In genomic region chr11:74846770-74847169, GRCh38 we compare ENCODE assay signal across 28 cellular contexts.
DNase-seq lines count a peak whose midpoint lies in the region; ATAC-seq and TF ChIP-seq lines count a peak whose summit lies in the region.
"Had no signal": no experiment of that assay in that cellular context is flagged by ENCODE, and none has a peak within 500 bp of the region (broad histone marks: within the 10 kb centered on the region; RNA-seq: fewer than 3 reads in every experiment).

No MANE protein-coding gene starts in this region.

- peaks cover 0 to 16% of the 10 kb centered on the region in 2 experiments; a peak in 1 of 4 replicates for H3K4me1 ChIP-seq in SK-N-SH (ENCODE audit: control insufficient read depth in 1 of 2, insufficient read depth in 2 of 2, low read depth in 1 of 2, low read length in 1 of 2)
- H3K4me1 ChIP-seq in transverse colon = no peaks in the 10 kb centered on the region
- H3K4me1 ChIP-seq: psoas muscle, testis had no signal

- H2AFZ ChIP-seq in SK-N-SH (ENCODE audit: low read depth) = no peak overlapping the region

- H3K4me2 ChIP-seq in SK-N-SH = no peak overlapping the region

- H3K36me3 ChIP-seq in SK-N-SH (replicated peaks in 1 of 2; ENCODE audit: control insufficient read depth in 1 of 2, insufficient read depth in 2 of 2, low read length in 1 of 2) (peaks cover 45 to 78% of the 10 kb centered on the region in 2 experiments), transverse colon (peaks cover 0 to 21% (median 7%) of the 10 kb centered on the region in 4 donors)

- intact Hi-C loops in transverse colon (cut with DNase I; ENCODE audit: low total_unique reads) = no loop called here

- no peaks in the 10 kb centered on the region for H4K20me1 ChIP-seq in SK-N-SH (ENCODE audit: insufficient read depth)

- WGBS in SK-N-SH (ENCODE audit: low lambda C conversion rate) = 48% methylated on average over 2 of the region's 2 CpGs
- WGBS in transverse colon (ENCODE audit: low coverage in 1 of 2), 2 donors = 70 to 81% methylated on average over 2 of the region's 2 CpGs

- no peak for TF ChIP-seq POLR2A in transverse colon (IDR thresholded peaks at IDR 0.05)

- no peaks in the 10 kb centered on the region for H3K79me2 ChIP-seq in SK-N-SH (ENCODE audit: insufficient read depth)

- no peak overlapping the region for H3K27ac ChIP-seq in SK-N-SH (ENCODE audit: low read depth in 2 of 2, low read length in 1 of 2)
- H3K27ac ChIP-seq in RWPE1 = no peak overlapping the region
- H3K27ac ChIP-seq in transverse colon = no peak overlapping the region
- H3K27ac ChIP-seq: coronary artery, psoas muscle, testis had no signal

- H3K9me3 ChIP-seq in SK-N-SH (no peaks in the 10 kb centered on the region), transverse colon (no peaks in the 10 kb centered on the region)
- H3K9me3 ChIP-seq: psoas muscle, testis had no signal

- H3K4me3 ChIP-seq in SK-N-SH (ENCODE audit: low read depth in 2 of 2, low read length in 1 of 2) (no peak overlapping the region), transverse colon (no peak overlapping the region)
- H3K4me3 ChIP-seq: coronary artery, psoas muscle, testis had no signal

- peak; percentile 35 for TF ChIP-seq CTCF in SK-N-SH (IDR thresholded peaks at IDR 0.05)
- TF ChIP-seq CTCF in RWPE1 (conservative IDR thresholded peaks at IDR 0.05; ENCODE audit: low read depth) = no peak
- no peak for TF ChIP-seq CTCF in transverse colon (IDR thresholded peaks at IDR 0.05)

- in situ Hi-C loops in transverse colon (cut with MboI; ENCODE audit: low pct_ligation_motif_present in 1 of 4, low pct_unique_long_range_greater_than_20kb in 1 of 4, low sequenced_read_pairs in 3 of 4) = no loop called here

- no peak for TF ChIP-seq RAD21 in SK-N-SH (IDR thresholded peaks at IDR 0.05; ENCODE audit: low read length)

- peaks cover 24% of the 10 kb centered on the region for H3F3A ChIP-seq in SK-N-SH (replicated peaks; ENCODE audit: insufficient read depth)

- TF ChIP-seq EP300 in SK-N-SH (IDR thresholded peaks at IDR 0.05; ENCODE audit: borderline replicate concordance in 1 of 2, low read depth in 1 of 2, low read length in 1 of 2) (no peak), transverse colon (IDR thresholded peaks at IDR 0.05; ENCODE audit: low read depth) (no peak)

- H3K9me2 ChIP-seq in SK-N-SH = no peaks in the 10 kb centered on the region

- H3K27me3 ChIP-seq in SK-N-SH (ENCODE audit: insufficient read depth) (no peaks in the 10 kb centered on the region), transverse colon (no peaks in the 10 kb centered on the region)
- H3K27me3 ChIP-seq: testis had no signal

- DNase-seq in SK-N-SH (no peak), RWPE1 (ENCODE audit: low spot score) (peak; percentile 22), dermis microvascular lymphatic vessel endothelial cell (ENCODE audit: low read depth in 2 of 2) (peak; percentile 12 to 76), pulmonary artery endothelial cell (ENCODE audit: low read depth, low spot score) (peak; percentile 19), mucosa of gallbladder (ENCODE audit: low spot score) (no peak), transverse colon (no peak)
- DNase-seq: 8988T; activated CD4-positive, alpha-beta T cell treated with anti-CD3 and anti-CD28 coated beads for 36 hours; activated CD8-positive, alpha-beta memory T cell treated with anti-CD3 and anti-CD28 coated beads for 24 hours; activated gamma-delta T cell treated with Interleukin-2 at 50 U/mL for 16 hours; activated naive CD8-positive, alpha-beta T cell treated with anti-CD3 and anti-CD28 coated beads, Interleukin-2, amount 50 U/mL, for 24 hours; DMS79; endodermal cell; GF-D8; hypothalamus; KG1; MM.1S; NCI-H1417; NCI-H2081; NCI-H345; NCI-H774; psoas muscle; RPMI8226; stimulated activated naive CD4-positive, alpha-beta T cell treated with Interleukin-2 at 50 U/mL for 16 hours; testis had no signal

- no peak overlapping the region for H3K9ac ChIP-seq in SK-N-SH

- POLR2A ChIA-PET in SK-N-SH (lab: Yijun Ruan, JAX) (no interaction called here), RWPE1 (lab: Yijun Ruan, JAX; ENCODE audit: low non-redundant PET) (no interaction called here)

- no peak; the same call in 2 of the 3 replicates for ATAC-seq in SK-N-SH treated with all-trans-retinoic acid at 6 μM for 48 hours
- no peak for ATAC-seq in GM19351 (IDR thresholded peaks at IDR 0.05; ENCODE audit: unreplicated experiment)
- ATAC-seq: activated CD4-positive, alpha-beta T cell treated with anti-CD3 and anti-CD28 coated beads for 36 hours; activated naive CD8-positive, alpha-beta T cell treated with anti-CD3 and anti-CD28 coated beads, Interleukin-2, amount 50 U/mL, for 24 hours; psoas muscle had no signal

- CTCF ChIA-PET in SK-N-SH (lab: Yijun Ruan, JAX) (no interaction called here), RWPE1 (lab: Yijun Ruan, JAX) (interaction anchor here (0.6 to 1.2 kb wide), 4 partner anchors 10 to 397 kb away, joined by 3 read pairs; no protein-coding TSS in a partner anchor)

TF ChIP-seq in SK-N-SH, 30 proteins besides CTCF, POLR2A, EP300 and RAD21:
- TF ChIP-seq NFIC (IDR thresholded peaks at IDR 0.05; ENCODE audit: borderline replicate concordance) (no peak), RCOR1 (IDR thresholded peaks at IDR 0.05; ENCODE audit: low read length) (no peak), FOSL2 (IDR thresholded peaks at IDR 0.05; ENCODE audit: borderline replicate concordance, low read depth) (peak; percentile 38; the same call in 1 of the 2 replicates), JUND (IDR thresholded peaks at IDR 0.05) (peak; percentile 40; the same call in 1 of the 2 replicates), USF2 (IDR thresholded peaks at IDR 0.05; ENCODE audit: borderline replicate concordance, low read depth, low read length) (no peak), SIN3A (IDR thresholded peaks at IDR 0.05; ENCODE audit: borderline replicate concordance, low read depth, low read length) (no peak), RXRA (IDR thresholded peaks at IDR 0.05; ENCODE audit: borderline replicate concordance, low read depth) (no peak), EZH2phosphoT487 (IDR thresholded peaks at IDR 0.05; ENCODE audit: borderline replicate concordance, low read depth) (no peak), ELF1 (IDR thresholded peaks at IDR 0.05) (no peak), USF1 (IDR thresholded peaks at IDR 0.05; ENCODE audit: borderline replicate concordance, low read depth) (no peak)

TF ChIP-seq in SK-N-SH treated with all-trans-retinoic acid at 6 μM for 48 hours, 23 proteins besides CTCF, POLR2A, EP300 and RAD21 (continues in another document):
- TF ChIP-seq SNAI2 (CRISPR knock-in tag; IDR thresholded peaks at IDR 0.05) (no peak), GLIS3 (CRISPR knock-in tag; IDR thresholded peaks at IDR 0.05) (no peak), ARNTL (CRISPR knock-in tag; IDR thresholded peaks at IDR 0.05; ENCODE audit: borderline replicate concordance, low read depth) (no peak), ZNF565 (CRISPR knock-in tag; conservative IDR thresholded peaks at IDR 0.05; ENCODE audit: low read depth) (no peak), ZC3H10 (CRISPR knock-in tag; IDR thresholded peaks at IDR 0.05) (no peak), BACH2 (CRISPR knock-in tag; IDR thresholded peaks at IDR 0.05; ENCODE audit: borderline replicate concordance) (no peak), TCF4 (CRISPR knock-in tag; IDR thresholded peaks at IDR 0.05; ENCODE audit: borderline replicate concordance) (no peak), POU6F1 (CRISPR knock-in tag; IDR thresholded peaks at IDR 0.05; ENCODE audit: borderline replicate concordance, low read depth) (no peak), TSHZ2 (CRISPR knock-in tag; IDR thresholded peaks at IDR 0.05) (no peak), ZFP3 (CRISPR knock-in tag; IDR thresholded peaks at IDR 0.05) (no peak), CSDC2 (CRISPR knock-in tag; IDR thresholded peaks at IDR 0.05) (no peak), ZNF8 (CRISPR knock-in tag; IDR thresholded peaks at IDR 0.05) (no peak)

Comparison
In these comparisons a context has a peak if more than half of its experiments do, and no peak if none do; other contexts are left out.
1. DNase-seq: peak in RWPE1 (single experiment), dermis microvascular lymphatic vessel endothelial cell (2 of 2) and pulmonary artery endothelial cell (single experiment); none in SK-N-SH (single experiment), mucosa of gallbladder (single experiment) and transverse colon (single experiment).